In genomic region chr6:47094351-47094925, GRCh38 we compare ENCODE assay signal across 15 cellular contexts. TPM values are rescaled to one million over a fixed set of nuclear protein-coding genes. Genes with fewer than 3 reads are reported as not detected.
DNase-seq lines count a peak whose midpoint lies in the region; ATAC-seq, FAIRE-seq and TF ChIP-seq lines count a peak whose summit lies in the region.
"Had no signal": no experiment of that assay in that cellular context is flagged by ENCODE, and none has a peak within 500 bp of the region (broad histone marks: within the 10 kb centered on the region; RNA-seq: fewer than 3 reads in every experiment).

No MANE protein-coding gene starts in this region.

- H3K36me3 ChIP-seq in left ventricle myocardium inferior (no peaks in the 10 kb centered on the region), bronchial epithelial cell (ENCODE audit: control insufficient read depth, insufficient read depth, low read length) (no peaks in the 10 kb centered on the region)
- H3K36me3 ChIP-seq: esophagus squamous epithelium, thyroid gland had no signal

- FAIRE-seq in bronchial epithelial cell (lab: Jason Lieb, UNC) (no peak), urothelium cell line (lab: Jason Lieb, UNC) (no peak)

- DNase-seq in left ventricle myocardium inferior (no peak), left ventricle myocardium superior (no peak), bronchial epithelial cell (ENCODE audit: low read depth) (peak; percentile 72), kidney tubule cell (ENCODE audit: low spot score) (peak; percentile 82), urothelium cell line (ENCODE audit: low spot score) (peak; percentile 52), GM20000 (ENCODE audit: low spot score) (no peak), globus pallidus (ENCODE audit: low spot score) (no peak), AG08396 (ENCODE audit: low spot score) (no peak)
- DNase-seq: 8988T; activated CD4-positive, alpha-beta T cell treated with anti-CD3 and anti-CD28 coated beads, Interleukin-2, amount 50 U/mL, for 48 hours; esophagus squamous epithelium; NCI-H1930 had no signal

- H3K4me1 ChIP-seq in left ventricle myocardium inferior: peaks cover 33% of the 10 kb centered on the region

- H3K27me3 ChIP-seq in left ventricle myocardium inferior (ENCODE audit: low read depth): peaks cover 13% of the 10 kb centered on the region
- no peaks in the 10 kb centered on the region for H3K27me3 ChIP-seq in bronchial epithelial cell (ENCODE audit: control insufficient read depth, insufficient read depth, low read length)
- H3K27me3 ChIP-seq: esophagus squamous epithelium, thyroid gland had no signal

- no peak for ATAC-seq in left ventricle myocardium superior

- intact Hi-C loops in left ventricle myocardium inferior (cut with micrococcal nuclease): no loop called here
- intact Hi-C loops in left ventricle myocardium superior (cut with micrococcal nuclease): loop anchor here (10.0 kb wide), 1 partner anchor 150 kb away; no protein-coding TSS in a partner anchor

- TF ChIP-seq CTCF in left ventricle myocardium inferior (IDR thresholded peaks at IDR 0.05; ENCODE audit: borderline replicate concordance) (no peak), bronchial epithelial cell (IDR thresholded peaks at IDR 0.05; ENCODE audit: insufficient read depth, low read length, severe bottlenecking) (peak; percentile 29), GM20000 (IDR thresholded peaks at IDR 0.05; ENCODE audit: extremely low read depth, missing control alignments) (no peak)

- H3K4me3 ChIP-seq in left ventricle myocardium inferior (no peak overlapping the region), bronchial epithelial cell (ENCODE audit: low read depth, low read length) (no peak overlapping the region)
- H3K4me3 ChIP-seq: esophagus squamous epithelium, thyroid gland had no signal

- H3K27ac ChIP-seq in left ventricle myocardium inferior (replicated peaks): peak overlapping the region; percentile 22
- H3K27ac ChIP-seq: esophagus squamous epithelium, thyroid gland had no signal

- no peaks in the 10 kb centered on the region for H3K9me3 ChIP-seq in left ventricle myocardium inferior (replicated peaks)
- H3K9me3 ChIP-seq: esophagus squamous epithelium, thyroid gland had no signal

RNA-seq across cellular contexts. Expression of gene ADGRF1, which starts 52.3 kb away (rescaled TPM):
- total RNA-seq in left ventricle myocardium inferior: not detected
- not detected for total RNA-seq in left ventricle myocardium superior
- 5.5 and 10.1 TPM in 2 replicates for total RNA-seq in bronchial epithelial cell
- total RNA-seq: cardiac septum; T-helper 2 cell treated with Interferon-gamma antibody and Interleukin-4, amounts not matched to agents 100 ng/mL and 5 ng/mL, for 36 hours had no signal

Comparison
In these comparisons a context has a peak if more than half of its experiments do, and no peak if none do; other contexts are left out.
1. DNase-seq: peak in bronchial epithelial cell (single experiment), kidney tubule cell (single experiment) and urothelium cell line (single experiment); none in left ventricle myocardium inferior (single experiment), left ventricle myocardium superior (single experiment), GM20000 (single experiment), globus pallidus (single experiment) and AG08396 (single experiment).